ENCODE assay signal across 26 cellular contexts in genomic region chr1:155295942-155296267, GRCh38. TPM values are rescaled to one million over a fixed set of nuclear protein-coding genes. Genes with fewer than 3 reads are reported as not detected.
DNase-seq lines count a peak whose midpoint lies in the region; ATAC-seq, FAIRE-seq and TF ChIP-seq lines count a peak whose summit lies in the region.
"Had no signal": no experiment of that assay in that cellular context is flagged by ENCODE, and none has a peak within 500 bp of the region (broad histone marks: within the 10 kb centered on the region; RNA-seq: fewer than 3 reads in every experiment).

No MANE protein-coding gene starts in this region.

- H3K27ac ChIP-seq in H1 (ENCODE audit: low read depth, low read length), result no peak overlapping the region
- H3K27ac ChIP-seq in iPS-18a (ENCODE audit: low read length), result no peak overlapping the region
- H3K27ac ChIP-seq in dorsolateral prefrontal cortex, result no peak overlapping the region
- H3K27ac ChIP-seq in stomach, result no peak overlapping the region
- H3K27ac ChIP-seq: BLaER1 had no signal

- H3K27me3 ChIP-seq in H1 (replicated peaks in 1 of 4; ENCODE audit: control insufficient read depth in 3 of 4, extremely low read depth in 1 of 4, insufficient read depth in 3 of 4, low read length in 3 of 4) (peaks cover 0 to 23% (median 14%) of the 10 kb centered on the region in 4 experiments; a peak in 5 of 7 replicates), iPS-18a (ENCODE audit: control insufficient read depth, insufficient read depth, low read length) (peaks cover 34% of the 10 kb centered on the region), dorsolateral prefrontal cortex (peaks cover 0 to 28% (median 11%) of the 10 kb centered on the region in 45 donors), stomach (peaks cover 13 to 53% (median 27%) of the 10 kb centered on the region in 3 donors)

- TF ChIP-seq POLR2A in H1 (IDR thresholded peaks at IDR 0.05; ENCODE audit: control extremely low read depth in 1 of 2, low read depth in 2 of 2, low read length in 2 of 2), result no peak
- TF ChIP-seq POLR2A in stomach (IDR thresholded peaks at IDR 0.05), result no peak

- no peak overlapping the region for H3K4me3 Mint-ChIP-seq in activated naive CD8-positive, alpha-beta T cell treated with anti-CD3 and anti-CD28 coated beads, Interleukin-2, amount 10 ng/mL, durations not matched to agents 7 days and 5 days
- no peak overlapping the region for H3K4me3 Mint-ChIP-seq in activated naive CD8-positive, alpha-beta T cell treated with anti-CD3 and anti-CD28 coated beads for 36 hours
- H3K4me3 Mint-ChIP-seq: CD8-positive, alpha-beta memory T cell; IgD-negative memory B cell had no signal

- 65% methylated on average over 7 of the region's 7 CpGs; no CpG with 5 or more reads in 1 of the 2 experiments for WGBS in H1 (ENCODE audit: extremely low coverage in 1 of 2, insufficient coverage in 1 of 2, insufficient read length in 1 of 2, insufficient replicate concordance in 2 of 2, low coverage in 1 of 2, low lambda C conversion rate in 2 of 2, missing lambda C conversion rate in 1 of 2), 2 experiments
- WGBS in stomach, 5 donors, result 82 to 88% (median 87%) methylated on average over 4 to 7 of the region's 7 CpGs

- ATAC-seq in activated naive CD8-positive, alpha-beta T cell treated with anti-CD3 and anti-CD28 coated beads, Interleukin-2, amount 10 ng/mL, durations not matched to agents 7 days and 5 days (ENCODE audit: low read depth), result no peak
- ATAC-seq: GM12878, Panc1 had no signal

- H3K4me1 Mint-ChIP-seq in activated naive CD8-positive, alpha-beta T cell treated with anti-CD3 and anti-CD28 coated beads, Interleukin-2, amount 10 ng/mL, durations not matched to agents 7 days and 5 days, result peaks cover 12% of the 10 kb centered on the region
- peaks cover 6% of the 10 kb centered on the region for H3K4me1 Mint-ChIP-seq in activated naive CD8-positive, alpha-beta T cell treated with anti-CD3 and anti-CD28 coated beads for 36 hours

- H2BK15ac ChIP-seq in H1 (ENCODE audit: low read length), result 0 out of 2 replicates have a peak overlapping the region, but pooled peaks have one; percentile 72

- H2BK12ac ChIP-seq in H1 (ENCODE audit: low read depth, low read length), result peak overlapping the region; percentile 93; the same call in 1 of the 2 replicates

- no peak overlapping the region for H3K9ac ChIP-seq in H1 (replicated peaks in 1 of 4; ENCODE audit: extremely low read depth in 1 of 4, low read depth in 3 of 4, low read length in 3 of 4)
- H3K9ac ChIP-seq in iPS-18a (ENCODE audit: low read length), result peak overlapping the region; percentile 58
- H3K9ac ChIP-seq: BLaER1 had no signal

- H3K9me3 ChIP-seq in H1 (ENCODE audit: insufficient read depth in 2 of 2, low read depth in 1 of 2, low read length in 1 of 2) (no peaks in the 10 kb centered on the region), iPS-18a (ENCODE audit: control insufficient read depth, low read depth, low read length) (no peaks in the 10 kb centered on the region), stomach (no peaks in the 10 kb centered on the region)
- H3K9me3 ChIP-seq: BLaER1 had no signal

- no peaks in the 10 kb centered on the region for H3K79me1 ChIP-seq in H1 (ENCODE audit: low read depth, low read length)

- H3K14ac ChIP-seq in H1 (ENCODE audit: insufficient read length), result no peak overlapping the region

- peak overlapping the region; percentile 46 for H3K27ac Mint-ChIP-seq in activated naive CD8-positive, alpha-beta T cell treated with anti-CD3 and anti-CD28 coated beads, Interleukin-2, amount 10 ng/mL, durations not matched to agents 7 days and 5 days
- no peak overlapping the region for H3K27ac Mint-ChIP-seq in activated naive CD8-positive, alpha-beta T cell treated with anti-CD3 and anti-CD28 coated beads for 36 hours
- H3K27ac Mint-ChIP-seq: CD8-positive, alpha-beta memory T cell had no signal

- 0 out of 2 replicates have a peak overlapping the region, but pooled peaks have one; percentile 61 for H2BK20ac ChIP-seq in H1 (ENCODE audit: low read length)

- H2BK5ac ChIP-seq in H1 (ENCODE audit: low read depth, low read length), result 0 out of 2 replicates have a peak overlapping the region, but pooled peaks have one; percentile 56

- intact Hi-C loops in dorsolateral prefrontal cortex (cut with DNase I) (no loop called here), stomach (cut with DNase I; ENCODE audit: low total_unique reads) (no loop called here)

- no peak for FAIRE-seq in H1 (lab: Jason Lieb, UNC)
- FAIRE-seq: D721Med, GM12878 had no signal

- H4K91ac ChIP-seq in H1 (replicated peaks; ENCODE audit: insufficient read length, low read length), result peak overlapping the region; percentile 97

- POLR2A ChIA-PET in activated naive CD8-positive, alpha-beta T cell treated with anti-CD3 and anti-CD28 coated beads, Interleukin-2, amount 10 ng/mL, durations not matched to agents 7 days and 5 days (lab: Charles Lee), result no interaction called here
- POLR2A ChIA-PET in H1 (lab: Charles Lee; ENCODE audit: partially characterized antibody), result interaction anchor here (0.6 to 1.7 kb wide), 10 partner anchors 13 to 267 kb away, joined by 3 to 5 read pairs (median 3); partner anchors contain the start of genes ASH1L, CLK2, MTX1 and RUSC1

- H3K56ac ChIP-seq in H1 (replicated peaks; ENCODE audit: insufficient read length, low read depth, low read length), result peak overlapping the region; percentile 9

- no peak for TF ChIP-seq CTCF in H1 (IDR thresholded peaks at IDR 0.05; ENCODE audit: control extremely low read depth in 1 of 3, insufficient read depth in 1 of 3, low read depth in 1 of 3, low read length in 3 of 3)
- TF ChIP-seq CTCF in dorsolateral prefrontal cortex (IDR thresholded peaks at IDR 0.05 in 54 of 56, conservative IDR thresholded peaks at IDR 0.05 in 2 of 56; ENCODE audit: low read depth in 1 of 56, partially characterized antibody in 56 of 56), result no peak
- TF ChIP-seq CTCF in stomach (IDR thresholded peaks at IDR 0.05), result no peak

- no peak overlapping the region for H2AK5ac ChIP-seq in H1 (ENCODE audit: low read depth, low read length)

- no peak for TF ChIP-seq RAD21 in H1 (IDR thresholded peaks at IDR 0.05 in 1 of 2, conservative IDR thresholded peaks at IDR 0.05 in 1 of 2; ENCODE audit: low read depth in 2 of 2, low read length in 2 of 2)

- no peak overlapping the region for H3K23ac ChIP-seq in H1 (ENCODE audit: insufficient read length)

- peaks cover 51% of the 10 kb centered on the region for H3K27me3 Mint-ChIP-seq in activated naive CD8-positive, alpha-beta T cell treated with anti-CD3 and anti-CD28 coated beads, Interleukin-2, amount 10 ng/mL, durations not matched to agents 7 days and 5 days
- peaks cover 52% of the 10 kb centered on the region for H3K27me3 Mint-ChIP-seq in activated naive CD8-positive, alpha-beta T cell treated with anti-CD3 and anti-CD28 coated beads for 36 hours

- no peak overlapping the region for H3K4ac ChIP-seq in H1 (replicated peaks; ENCODE audit: insufficient read length, low read depth, low read length)

- H3K4me3 ChIP-seq in H1 (ENCODE audit: extremely low read depth in 1 of 4, insufficient read depth in 2 of 4, low read depth in 3 of 4, low read length in 4 of 4) (peak overlapping the region; percentile 52 to 89 (median 84); a peak in 7 of 8 replicates), iPS-18a (ENCODE audit: low read length) (peak overlapping the region; percentile 90), dorsolateral prefrontal cortex (peak overlapping the region in 6 of 59 donors; percentile 26 to 57 (median 46)), stomach (no peak overlapping the region)
- H3K4me3 ChIP-seq: BLaER1, GM12878 had no signal

- TF ChIP-seq EP300 in H1 (IDR thresholded peaks at IDR 0.05; ENCODE audit: borderline replicate concordance in 1 of 2, low read depth in 2 of 2, low read length in 2 of 2) (no peak), stomach (IDR thresholded peaks at IDR 0.05) (no peak)

- peaks cover 3 to 23% (median 10%) of the 10 kb centered on the region in 4 experiments; a peak in 6 of 7 replicates for H3K4me1 ChIP-seq in H1 (replicated peaks in 1 of 4; ENCODE audit: control insufficient read depth in 3 of 4, insufficient read depth in 4 of 4, low read length in 3 of 4)
- peaks cover 8% of the 10 kb centered on the region for H3K4me1 ChIP-seq in iPS-18a (ENCODE audit: control insufficient read depth, low read depth, low read length)
- H3K4me1 ChIP-seq in stomach, result peaks cover 7 to 12% (median 9%) of the 10 kb centered on the region in 4 donors

- peak overlapping the region; percentile 4 for H2BK120ac ChIP-seq in H1 (replicated peaks; ENCODE audit: low read depth, low read length)

- peak overlapping the region; percentile 95 for H3K18ac ChIP-seq in H1 (ENCODE audit: extremely low read depth, low read length)

- H4K5ac ChIP-seq in H1 (ENCODE audit: insufficient read length, low read depth, low read length), result peak overlapping the region; percentile 54

- H3K36me3 Mint-ChIP-seq in activated naive CD8-positive, alpha-beta T cell treated with anti-CD3 and anti-CD28 coated beads, Interleukin-2, amount 10 ng/mL, durations not matched to agents 7 days and 5 days, result peaks cover 2% of the 10 kb centered on the region
- no peaks in the 10 kb centered on the region for H3K36me3 Mint-ChIP-seq in activated naive CD8-positive, alpha-beta T cell treated with anti-CD3 and anti-CD28 coated beads for 36 hours
- H3K36me3 Mint-ChIP-seq: CD8-positive, alpha-beta memory T cell; IgD-negative memory B cell had no signal

- no peaks in the 10 kb centered on the region for H3K9me3 Mint-ChIP-seq in activated naive CD8-positive, alpha-beta T cell treated with anti-CD3 and anti-CD28 coated beads, Interleukin-2, amount 10 ng/mL, durations not matched to agents 7 days and 5 days
- H3K9me3 Mint-ChIP-seq in activated naive CD8-positive, alpha-beta T cell treated with anti-CD3 and anti-CD28 coated beads for 36 hours, result no peaks in the 10 kb centered on the region
- H3K9me3 Mint-ChIP-seq: CD8-positive, alpha-beta memory T cell had no signal

- peak overlapping the region; percentile 98 for H2AFZ ChIP-seq in H1 (ENCODE audit: low read length)

- H4K20me1 ChIP-seq in H1 (replicated peaks in 1 of 2; ENCODE audit: control insufficient read depth in 1 of 2, insufficient read depth in 2 of 2, low read length in 2 of 2), result no peaks in the 10 kb centered on the region
- H4K20me1 ChIP-seq: BLaER1 had no signal

- H3K23me2 ChIP-seq in H1 (ENCODE audit: low read depth, low read length), result peaks cover 5% of the 10 kb centered on the region; the same call in 1 of the 2 replicates

- no peaks in the 10 kb centered on the region for H3K79me2 ChIP-seq in H1 (ENCODE audit: control insufficient read depth in 1 of 2, insufficient read depth in 2 of 2, low read length in 2 of 2)

- H3K36me3 ChIP-seq in H1 (ENCODE audit: control insufficient read depth in 2 of 4, insufficient read depth in 4 of 4, low read length in 3 of 4) (no peaks in the 10 kb centered on the region), iPS-18a (ENCODE audit: control insufficient read depth, low read depth, low read length) (no peaks in the 10 kb centered on the region), stomach (no peaks in the 10 kb centered on the region)
- H3K36me3 ChIP-seq: BLaER1 had no signal

- DNase-seq in activated naive CD8-positive, alpha-beta T cell treated with anti-CD3 and anti-CD28 coated beads, Interleukin-2, amount 10 ng/mL, durations not matched to agents 7 days and 5 days, result no peak
- no peak for DNase-seq in activated naive CD8-positive, alpha-beta T cell treated with anti-CD3 and anti-CD28 coated beads for 36 hours
- DNase-seq in H1 (ENCODE audit: low read depth in 1 of 2, low spot score in 2 of 2), result no peak
- no peak for DNase-seq in NCI-H82 (lab: John Stamatoyannopoulos, UW)
- DNase-seq in dorsolateral prefrontal cortex, result no peak
- no peak for DNase-seq in NCI-H1417 (lab: John Stamatoyannopoulos, UW)
- DNase-seq in stomach, result no peak
- DNase-seq: 8988T; CD8-positive, alpha-beta memory T cell; DMS79 treated with DMSO at 0.1 percent for 48 hours; GDM1; Kasumi-1; MM.1S; NCI-H1092 treated with DMSO at 0.1 percent for 48 hours; NCI-H1694 treated with DMSO at 0.1 percent for 48 hours; NCI-H2107; NCI-H2227 treated with DMSO at 0.1 percent for 48 hours; NCI-H524; Right ventricle myocardium superior had no signal

- H4K8ac ChIP-seq in H1 (ENCODE audit: extremely low read depth, insufficient read depth, low read length), result no peak overlapping the region

- peak overlapping the region; percentile 88 to 95 for H3K4me2 ChIP-seq in H1 (ENCODE audit: insufficient read depth in 1 of 2, low read depth in 2 of 2, low read length in 2 of 2)
- H3K4me2 ChIP-seq: BLaER1 had no signal

- CTCF ChIA-PET in H1 (lab: Charles Lee; ENCODE audit: partially characterized antibody), result interaction anchor here (0.7 to 5.3 kb wide), 7 partner anchors 10 to 48 kb away, joined by 3 to 29 read pairs (median 4); partner anchors contain the start of genes FDPS and RUSC1

RNA-seq across cellular contexts. Expression of gene PKLR, which starts 5.3 kb away (rescaled TPM):
- total RNA-seq in activated naive CD8-positive, alpha-beta T cell treated with anti-CD3 and anti-CD28 coated beads, Interleukin-2, amount 10 ng/mL, durations not matched to agents 7 days and 5 days, result not detected
- not detected for total RNA-seq in activated naive CD8-positive, alpha-beta T cell treated with anti-CD3 and anti-CD28 coated beads for 36 hours
- 2.3 and 2.4 TPM in 2 replicates for total RNA-seq in H1 (2021; fragmentation: NEBNext Ultra II Directional; extraction: Animal tissue kit (Norgen Biotek cat#: 25700))
- polyA plus RNA-seq in H1 (2011; rRNA removed) (7.5 and 9.9 TPM in 2 replicates), stomach (not detected)
- polyA plus RNA-seq in H1 (2011; cell fraction: cytosol; rRNA removed), result 7.1 TPM
- 8.5 TPM for polyA plus RNA-seq in H1 (2011; cell fraction: nucleus; rRNA removed)
- 2.9 to 5.2 TPM (median 4.0 TPM) in 4 replicates for polyA plus RNA-seq in H1 (2012, experiment 1 of 2)
- polyA plus RNA-seq in H1 (2012, experiment 2 of 2), result 4.1 TPM
- polyA plus RNA-seq in H1 (2013, experiment 1 of 2), result 0.93 TPM
- polyA plus RNA-seq in H1 (2013, experiment 2 of 2), result 0.96 TPM
- 2.8 and 3.7 TPM in 2 replicates for polyA minus RNA-seq in H1 (2011; rRNA and poly(A)+ RNA removed)
- polyA minus RNA-seq in H1 (2011; cell fraction: cytosol; rRNA and poly(A)+ RNA removed), result 1.5 TPM
- 1.1 TPM for polyA minus RNA-seq in H1 (2011; cell fraction: nucleus; rRNA and poly(A)+ RNA removed)
- total RNA-seq in dorsolateral prefrontal cortex (1 to 10 TPM in 16 of 120 experiments, under 1 TPM in 86, not detected in 18; 0.17 to 2.2 (median 0.52) TPM), stomach (1 to 10 TPM in 1 of 5 donors, not detected in 4; 4.6 TPM)
- total RNA-seq: CD8-positive, alpha-beta memory T cell; H4; Right ventricle myocardium superior had no signal
- polyA plus RNA-seq: CD8-positive, alpha-beta memory T cell; IgD-negative memory B cell had no signal

RNA-seq across cellular contexts. Expression of gene FDPS, which starts 12.8 kb away (rescaled TPM):
- total RNA-seq in activated naive CD8-positive, alpha-beta T cell treated with anti-CD3 and anti-CD28 coated beads, Interleukin-2, amount 10 ng/mL, durations not matched to agents 7 days and 5 days, result 100 to 1,000 TPM; 238 to 242 TPM
- 100 to 1,000 TPM; 256 to 264 TPM for total RNA-seq in activated naive CD8-positive, alpha-beta T cell treated with anti-CD3 and anti-CD28 coated beads for 36 hours
- 368 and 370 TPM in 2 replicates for total RNA-seq in H1 (2021; fragmentation: NEBNext Ultra II Directional; extraction: Animal tissue kit (Norgen Biotek cat#: 25700))
- polyA plus RNA-seq in H1 (2011; rRNA removed), result 234 and 267 TPM in 2 replicates
- polyA plus RNA-seq in H1 (2011; cell fraction: cytosol; rRNA removed), result 353 TPM
- 245 TPM for polyA plus RNA-seq in H1 (2011; cell fraction: nucleus; rRNA removed)
- 352 to 469 TPM (median 417 TPM) in 4 replicates for polyA plus RNA-seq in H1 (2012, experiment 1 of 2)
- 350 TPM for polyA plus RNA-seq in H1 (2012, experiment 2 of 2)
- 351 TPM for polyA plus RNA-seq in H1 (2013, experiment 1 of 2)
- polyA plus RNA-seq in H1 (2013, experiment 2 of 2), result 364 TPM
- 183 and 260 TPM in 2 replicates for polyA minus RNA-seq in H1 (2011; rRNA and poly(A)+ RNA removed)
- polyA minus RNA-seq in H1 (2011; cell fraction: cytosol; rRNA and poly(A)+ RNA removed), result 103 TPM
- polyA minus RNA-seq in H1 (2011; cell fraction: nucleus; rRNA and poly(A)+ RNA removed), result 97.7 TPM
- 100 to 1,000 TPM in 104 of 120 experiments, 10 to 100 TPM in 16; 72.8 to 199 (median 118) TPM for total RNA-seq in dorsolateral prefrontal cortex
- total RNA-seq in stomach, result 100 to 1,000 TPM in 1 of 5 donors, 10 to 100 TPM in 4; 27.7 to 223 (median 72.4) TPM
- 100 to 1,000 TPM; 149 to 229 (median 199) TPM for polyA plus RNA-seq in stomach

RNA-seq across cellular contexts. Expression of gene HCN3, which starts 18.6 kb away (rescaled TPM):
- total RNA-seq in activated naive CD8-positive, alpha-beta T cell treated with anti-CD3 and anti-CD28 coated beads, Interleukin-2, amount 10 ng/mL, durations not matched to agents 7 days and 5 days, result 1 to 10 TPM; 5.0 to 6.7 TPM
- 1 to 10 TPM; 1.5 to 1.6 TPM for total RNA-seq in activated naive CD8-positive, alpha-beta T cell treated with anti-CD3 and anti-CD28 coated beads for 36 hours
- total RNA-seq in H1 (2021; fragmentation: NEBNext Ultra II Directional; extraction: Animal tissue kit (Norgen Biotek cat#: 25700)), result 5.5 and 6.4 TPM in 2 replicates
- polyA plus RNA-seq in H1 (2011; rRNA removed), result 7.3 and 8.8 TPM in 2 replicates
- 8.3 TPM for polyA plus RNA-seq in H1 (2011; cell fraction: cytosol; rRNA removed)
- 41.0 TPM for polyA plus RNA-seq in H1 (2011; cell fraction: nucleus; rRNA removed)
- polyA plus RNA-seq in H1 (2012, experiment 1 of 2), result 6.4 to 8.9 TPM (median 6.9 TPM) in 4 replicates
- 3.6 TPM for polyA plus RNA-seq in H1 (2012, experiment 2 of 2)
- 4.6 TPM for polyA plus RNA-seq in H1 (2013, experiment 1 of 2)
- polyA plus RNA-seq in H1 (2013, experiment 2 of 2), result 4.7 TPM
- polyA minus RNA-seq in H1 (2011; rRNA and poly(A)+ RNA removed), result 4.7 and 8.4 TPM in 2 replicates
- 2.5 TPM for polyA minus RNA-seq in H1 (2011; cell fraction: cytosol; rRNA and poly(A)+ RNA removed)
- polyA minus RNA-seq in H1 (2011; cell fraction: nucleus; rRNA and poly(A)+ RNA removed), result 7.1 TPM
- 10 to 100 TPM in 94 of 120 experiments, 1 to 10 TPM in 26; 6.0 to 24.1 (median 11.7) TPM for total RNA-seq in dorsolateral prefrontal cortex
- total RNA-seq in stomach, result 10 to 100 TPM in 1 of 5 donors, 1 to 10 TPM in 4; 1.1 to 13.6 (median 2.7) TPM
- polyA plus RNA-seq in stomach, result 1 to 10 TPM in 2 of 3 donors, under 1 TPM in 1; 0.46 to 3.1 (median 1.1) TPM

RNA-seq across cellular contexts. Expression of gene CLK2, which starts 22.6 kb away (rescaled TPM):
- 100 to 1,000 TPM; 110 to 112 TPM for total RNA-seq in activated naive CD8-positive, alpha-beta T cell treated with anti-CD3 and anti-CD28 coated beads, Interleukin-2, amount 10 ng/mL, durations not matched to agents 7 days and 5 days
- 10 to 100 TPM; 61.4 to 65.9 TPM for total RNA-seq in activated naive CD8-positive, alpha-beta T cell treated with anti-CD3 and anti-CD28 coated beads for 36 hours
- 58.2 and 62.2 TPM in 2 replicates for total RNA-seq in H1 (2021; fragmentation: NEBNext Ultra II Directional; extraction: Animal tissue kit (Norgen Biotek cat#: 25700))
- polyA plus RNA-seq in H1 (2011; rRNA removed) (76.0 and 98.8 TPM in 2 replicates), stomach (10 to 100 TPM; 16.0 to 46.4 (median 17.0) TPM)
- polyA plus RNA-seq in H1 (2011; cell fraction: cytosol; rRNA removed), result 73.0 TPM
- 458 TPM for polyA plus RNA-seq in H1 (2011; cell fraction: nucleus; rRNA removed)
- polyA plus RNA-seq in H1 (2012, experiment 1 of 2), result 49.9 to 84.8 TPM (median 77.3 TPM) in 4 replicates
- 31.5 TPM for polyA plus RNA-seq in H1 (2012, experiment 2 of 2)
- 59.7 TPM for polyA plus RNA-seq in H1 (2013, experiment 1 of 2)
- polyA plus RNA-seq in H1 (2013, experiment 2 of 2), result 53.7 TPM
- 74.1 and 100 TPM in 2 replicates for polyA minus RNA-seq in H1 (2011; rRNA and poly(A)+ RNA removed)
- polyA minus RNA-seq in H1 (2011; cell fraction: cytosol; rRNA and poly(A)+ RNA removed), result 37.4 TPM
- polyA minus RNA-seq in H1 (2011; cell fraction: nucleus; rRNA and poly(A)+ RNA removed), result 107 TPM
- total RNA-seq in dorsolateral prefrontal cortex (10 to 100 TPM; 24.7 to 58.5 (median 39.4) TPM), stomach (10 to 100 TPM; 29.7 to 77.6 (median 53.6) TPM)

RNA-seq across cellular contexts. Expression of gene RUSC1, which starts 24.8 kb away (rescaled TPM):
- total RNA-seq in activated naive CD8-positive, alpha-beta T cell treated with anti-CD3 and anti-CD28 coated beads, Interleukin-2, amount 10 ng/mL, durations not matched to agents 7 days and 5 days, result 10 to 100 TPM; 23.2 to 28.5 TPM
- 10 to 100 TPM; 23.7 to 24.2 TPM for total RNA-seq in activated naive CD8-positive, alpha-beta T cell treated with anti-CD3 and anti-CD28 coated beads for 36 hours
- 54.6 and 59.8 TPM in 2 replicates for total RNA-seq in H1 (2021; fragmentation: NEBNext Ultra II Directional; extraction: Animal tissue kit (Norgen Biotek cat#: 25700))
- polyA plus RNA-seq in H1 (2011; rRNA removed), result 90.4 and 117 TPM in 2 replicates
- 60.0 TPM for polyA plus RNA-seq in H1 (2011; cell fraction: cytosol; rRNA removed)
- polyA plus RNA-seq in H1 (2011; cell fraction: nucleus; rRNA removed), result 139 TPM
- polyA plus RNA-seq in H1 (2012, experiment 1 of 2), result 50.4 to 55.5 TPM (median 53.0 TPM) in 4 replicates
- polyA plus RNA-seq in H1 (2012, experiment 2 of 2), result 70.8 TPM
- 38.0 TPM for polyA plus RNA-seq in H1 (2013, experiment 1 of 2)
- 36.9 TPM for polyA plus RNA-seq in H1 (2013, experiment 2 of 2)
- polyA minus RNA-seq in H1 (2011; rRNA and poly(A)+ RNA removed), result 26.7 and 34.3 TPM in 2 replicates
- 25.6 TPM for polyA minus RNA-seq in H1 (2011; cell fraction: cytosol; rRNA and poly(A)+ RNA removed)
- 27.8 TPM for polyA minus RNA-seq in H1 (2011; cell fraction: nucleus; rRNA and poly(A)+ RNA removed)
- 100 to 1,000 TPM in 64 of 120 experiments, 10 to 100 TPM in 56; 35.9 to 141 (median 101) TPM for total RNA-seq in dorsolateral prefrontal cortex
- 100 to 1,000 TPM in 1 of 5 donors, 10 to 100 TPM in 3, 1 to 10 TPM in 1; 9.5 to 164 (median 31.3) TPM for total RNA-seq in stomach
- polyA plus RNA-seq in stomach, result 10 to 100 TPM; 25.6 to 32.7 (median 31.4) TPM

Comparison
In these comparisons a context has a peak if more than half of its experiments do, and no peak if none do; other contexts are left out.
1. H3K4me3 ChIP-seq: peak in H1 (4 of 4) and iPS-18a (single experiment); none in stomach (0 of 4).